ENCODE assay signal across 10 cellular contexts in the genomic region with DNA sequence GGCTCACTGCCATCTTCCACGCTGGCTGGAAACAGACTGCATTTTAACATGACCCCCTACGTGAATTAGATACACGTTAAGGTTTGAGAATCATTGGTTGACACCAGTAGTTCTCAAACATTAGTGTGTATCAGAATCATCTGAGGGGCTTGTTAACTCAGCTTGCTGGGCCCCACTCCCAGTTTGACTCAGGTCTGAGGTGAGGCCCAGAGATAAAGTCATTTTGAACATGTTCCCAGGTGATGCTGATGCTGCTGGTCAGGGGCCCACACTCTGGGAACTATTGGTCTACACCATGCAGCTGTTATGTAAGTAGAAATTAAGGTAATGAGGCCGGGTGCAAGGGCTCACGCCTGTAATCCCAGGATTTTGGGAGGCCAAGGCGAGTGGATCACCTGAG. TPM values are rescaled to one million over a fixed set of nuclear protein-coding genes. Genes with fewer than 3 reads are reported as not detected.
DNase-seq lines count a peak whose midpoint lies in the region.
"Had no signal": no experiment of that assay in that cellular context is flagged by ENCODE, and none has a peak within 500 bp of the region (broad histone marks: within the 10 kb centered on the region; RNA-seq: fewer than 3 reads in every experiment).

No MANE protein-coding gene starts in this region.

- DNase-seq in stimulated activated CD4-positive, alpha-beta T cell treated with anti-CD3 and anti-CD28 coated beads, Interleukin-1b, Interleukin-23, amount 100 ng/mL, for 48 hours = peak; percentile 39
- DNase-seq in stimulated activated CD4-positive, alpha-beta T cell treated with anti-CD3 and anti-CD28 coated beads, Interleukin-12 subunit alpha, Interleukin-12 subunit beta, amount 100 ng/mL, for 4 hours = no peak
- DNase-seq in activated T-helper 1 cell treated with anti-CD3 and anti-CD28 coated beads, Interleukin-12 subunit alpha, Interleukin-12 subunit beta, Interleukin-2, Interleukin-4 antibody, amounts not matched to agents 30 ng/mL and 10 ng/mL and 1 ng/mL, durations not matched to agents 14 hours and 24 hours and 36 hours (ENCODE audit: low spot score) = no peak
- no peak for DNase-seq in OCI-M2 (lab: John Stamatoyannopoulos, UW; ENCODE audit: unreplicated experiment)
- DNase-seq in AG08395 (ENCODE audit: low spot score) = no peak
- no peak for DNase-seq in NCI-H1417 (lab: John Stamatoyannopoulos, UW)
- no peak for DNase-seq in NOMO-1 treated with dmso at 0.1 percent for 144 hours (lab: John Stamatoyannopoulos, UW; ENCODE audit: unreplicated experiment)
- DNase-seq: DMS79, pancreas had no signal

- peak overlapping the region; percentile 97 for H3K4me3 Mint-ChIP-seq in activated T-helper 1 cell treated with anti-CD3 and anti-CD28 coated beads, Interleukin-12 subunit alpha, Interleukin-12 subunit beta, Interleukin-2, Interleukin-4 antibody, amounts not matched to agents 30 ng/mL and 10 ng/mL and 1 ng/mL, durations not matched to agents 14 hours and 24 hours and 36 hours

- peak overlapping the region; percentile 96 for H3K27ac ChIP-seq in muscle layer of colon (ENCODE audit: low read depth, low read length)

- no peaks in the 10 kb centered on the region for H3K27me3 Mint-ChIP-seq in activated T-helper 1 cell treated with anti-CD3 and anti-CD28 coated beads, Interleukin-12 subunit alpha, Interleukin-12 subunit beta, Interleukin-2, Interleukin-4 antibody, amounts not matched to agents 30 ng/mL and 10 ng/mL and 1 ng/mL, durations not matched to agents 14 hours and 24 hours and 36 hours (ENCODE audit: insufficient read depth)

- H3K36me3 Mint-ChIP-seq in activated T-helper 1 cell treated with anti-CD3 and anti-CD28 coated beads, Interleukin-12 subunit alpha, Interleukin-12 subunit beta, Interleukin-2, Interleukin-4 antibody, amounts not matched to agents 30 ng/mL and 10 ng/mL and 1 ng/mL, durations not matched to agents 14 hours and 24 hours and 36 hours (ENCODE audit: low read depth) = peaks cover 27% of the 10 kb centered on the region

- intact Hi-C loops in activated T-helper 1 cell treated with anti-CD3 and anti-CD28 coated beads, Interleukin-12 subunit alpha, Interleukin-12 subunit beta, Interleukin-2, Interleukin-4 antibody, amounts not matched to agents 30 ng/mL and 10 ng/mL and 1 ng/mL, durations not matched to agents 14 hours and 24 hours and 36 hours (cut with micrococcal nuclease) = loop anchor here (2.0 kb wide), 2 partner anchors 16 to 24 kb away; no protein-coding TSS in a partner anchor

- peaks cover 26% of the 10 kb centered on the region for H3K36me3 ChIP-seq in muscle layer of colon (ENCODE audit: insufficient read depth, low read length)

- peak overlapping the region in 1 of 2 donors; percentile 86 for H3K4me3 ChIP-seq in muscle layer of colon (ENCODE audit: low read depth in 1 of 2, low read length in 2 of 2)

- peak overlapping the region; percentile 35 for H3K27ac Mint-ChIP-seq in activated T-helper 1 cell treated with anti-CD3 and anti-CD28 coated beads, Interleukin-12 subunit alpha, Interleukin-12 subunit beta, Interleukin-2, Interleukin-4 antibody, amounts not matched to agents 30 ng/mL and 10 ng/mL and 1 ng/mL, durations not matched to agents 14 hours and 24 hours and 36 hours

- H3K9me3 Mint-ChIP-seq in activated T-helper 1 cell treated with anti-CD3 and anti-CD28 coated beads, Interleukin-12 subunit alpha, Interleukin-12 subunit beta, Interleukin-2, Interleukin-4 antibody, amounts not matched to agents 30 ng/mL and 10 ng/mL and 1 ng/mL, durations not matched to agents 14 hours and 24 hours and 36 hours = no peaks in the 10 kb centered on the region

- no peaks in the 10 kb centered on the region for H3K9me3 ChIP-seq in muscle layer of colon (ENCODE audit: low read length)
- H3K9me3 ChIP-seq: pancreas had no signal

- H3K9ac ChIP-seq in muscle layer of colon (ENCODE audit: low read length) = peak overlapping the region; percentile 49

- no peaks in the 10 kb centered on the region for H3K27me3 ChIP-seq in muscle layer of colon (ENCODE audit: control insufficient read depth in 1 of 2, insufficient read depth in 2 of 2, low read length in 2 of 2)
- H3K27me3 ChIP-seq: pancreas had no signal

- peaks cover 29% of the 10 kb centered on the region for H3K4me1 Mint-ChIP-seq in activated T-helper 1 cell treated with anti-CD3 and anti-CD28 coated beads, Interleukin-12 subunit alpha, Interleukin-12 subunit beta, Interleukin-2, Interleukin-4 antibody, amounts not matched to agents 30 ng/mL and 10 ng/mL and 1 ng/mL, durations not matched to agents 14 hours and 24 hours and 36 hours (ENCODE audit: low read depth)

- peaks cover 17% of the 10 kb centered on the region for H3K4me1 ChIP-seq in muscle layer of colon (ENCODE audit: insufficient read depth, low read length)

RNA-seq across cellular contexts. Expression of a gene that starts 1.3 kb away (rescaled TPM):
- total RNA-seq in activated T-helper 1 cell treated with anti-CD3 and anti-CD28 coated beads, Interleukin-12 subunit alpha, Interleukin-12 subunit beta, Interleukin-2, Interleukin-4 antibody, amounts not matched to agents 30 ng/mL and 10 ng/mL and 1 ng/mL, durations not matched to agents 14 hours and 24 hours and 36 hours = 57.5 and 63.8 TPM in 2 replicates

RNA-seq across cellular contexts. Expression of a gene that starts 10.6 kb away (rescaled TPM):
- total RNA-seq in activated T-helper 1 cell treated with anti-CD3 and anti-CD28 coated beads, Interleukin-12 subunit alpha, Interleukin-12 subunit beta, Interleukin-2, Interleukin-4 antibody, amounts not matched to agents 30 ng/mL and 10 ng/mL and 1 ng/mL, durations not matched to agents 14 hours and 24 hours and 36 hours = 46.5 and 48.7 TPM in 2 replicates

RNA-seq across cellular contexts. Expression of a gene that starts 53.9 kb away (rescaled TPM):
- total RNA-seq in activated T-helper 1 cell treated with anti-CD3 and anti-CD28 coated beads, Interleukin-12 subunit alpha, Interleukin-12 subunit beta, Interleukin-2, Interleukin-4 antibody, amounts not matched to agents 30 ng/mL and 10 ng/mL and 1 ng/mL, durations not matched to agents 14 hours and 24 hours and 36 hours = 0.39 and 0.96 TPM in 2 replicates
